Comparison of ENCODE assay signal across 1 cellular context in the genomic region with DNA sequence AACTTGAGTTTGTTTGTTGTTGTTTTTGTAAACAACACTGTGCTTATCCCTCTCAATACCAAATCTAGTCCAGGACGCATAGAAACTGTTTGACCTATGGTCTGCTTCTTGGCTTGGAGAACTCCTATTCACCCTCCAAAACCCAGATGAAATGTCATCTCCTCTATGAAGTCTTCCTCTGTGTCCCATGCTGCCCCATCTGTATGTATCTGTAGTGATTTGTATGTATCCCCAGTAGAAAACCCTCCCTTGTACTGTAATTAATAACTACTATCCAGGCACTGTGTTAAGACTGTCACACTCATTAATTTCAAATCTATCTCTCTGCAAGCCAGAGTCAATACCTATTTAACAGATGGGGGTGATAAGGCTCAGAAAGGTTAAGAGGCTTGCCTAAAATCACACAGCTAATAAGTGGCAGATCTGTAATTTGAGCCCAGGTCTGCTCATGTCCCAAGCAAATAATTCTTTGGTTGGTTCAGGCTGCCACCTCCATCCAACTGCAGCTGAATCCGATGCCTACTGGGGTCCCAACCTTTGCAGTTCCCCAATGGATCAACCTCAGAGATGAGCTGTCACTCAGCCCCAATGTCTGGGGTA.
A peak's percentile ranks its signal among the peaks of the same experiment; 100 is the strongest.
TF ChIP-seq lines count a peak whose summit lies in the region.

No MANE protein-coding gene starts in this region.

TF ChIP-seq in HepG2, 621 proteins besides CTCF, POLR2A, EP300 and RAD21:
- TF ChIP-seq, protein P1, sequence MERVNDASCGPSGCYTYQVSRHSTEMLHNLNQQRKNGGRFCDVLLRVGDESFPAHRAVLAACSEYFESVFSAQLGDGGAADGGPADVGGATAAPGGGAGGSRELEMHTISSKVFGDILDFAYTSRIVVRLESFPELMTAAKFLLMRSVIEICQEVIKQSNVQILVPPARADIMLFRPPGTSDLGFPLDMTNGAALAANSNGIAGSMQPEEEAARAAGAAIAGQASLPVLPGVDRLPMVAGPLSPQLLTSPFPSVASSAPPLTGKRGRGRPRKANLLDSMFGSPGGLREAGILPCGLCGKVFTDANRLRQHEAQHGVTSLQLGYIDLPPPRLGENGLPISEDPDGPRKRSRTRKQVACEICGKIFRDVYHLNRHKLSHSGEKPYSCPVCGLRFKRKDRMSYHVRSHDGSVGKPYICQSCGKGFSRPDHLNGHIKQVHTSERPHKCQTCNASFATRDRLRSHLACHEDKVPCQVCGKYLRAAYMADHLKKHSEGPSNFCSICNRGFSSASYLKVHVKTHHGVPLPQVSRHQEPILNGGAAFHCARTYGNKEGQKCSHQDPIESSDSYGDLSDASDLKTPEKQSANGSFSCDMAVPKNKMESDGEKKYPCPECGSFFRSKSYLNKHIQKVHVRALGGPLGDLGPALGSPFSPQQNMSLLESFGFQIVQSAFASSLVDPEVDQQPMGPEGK (CRISPR knock-in tag; IDR thresholded peaks at IDR 0.05): no peak
- peak; percentile 32; the same call in 1 of the 2 replicates for TF ChIP-seq ZNF768 (CRISPR knock-in tag; IDR thresholded peaks at IDR 0.05)
